In genomic region chr5:139141841-139142240, GRCh38 we compare ENCODE assay signal across 11 cellular contexts. TPM values are rescaled to one million over a fixed set of nuclear protein-coding genes. Genes with fewer than 3 reads are reported as not detected.
A peak's percentile ranks its signal among the peaks of the same experiment; 100 is the strongest.
DNase-seq lines count a peak whose midpoint lies in the region; ATAC-seq and TF ChIP-seq lines count a peak whose summit lies in the region.
"Had no signal": no experiment of that assay in that cellular context is flagged by ENCODE, and none has a peak within 500 bp of the region (broad histone marks: within the 10 kb centered on the region; RNA-seq: fewer than 3 reads in every experiment).

No MANE protein-coding gene starts in this region.

- H3K9ac ChIP-seq in skeletal muscle tissue (ENCODE audit: low read depth in 1 of 3, low read length in 3 of 3): no peak overlapping the region

- POLR2A ChIA-PET in HEK293T (lab: Yijun Ruan, JAX): no interaction called here

- intact Hi-C loops in left lung (cut with DNase I): no loop called here

- H3K4me3 ChIP-seq in LNCaP clone FGC (ENCODE audit: low read depth, low read length) (no peak overlapping the region), choroid plexus epithelial cell (ENCODE audit: low read depth, low read length) (no peak overlapping the region), left lung (no peak overlapping the region), skeletal muscle tissue (ENCODE audit: low read length in 3 of 3) (no peak overlapping the region)
- H3K4me3 ChIP-seq: SJSA1 had no signal

- CTCF ChIA-PET in HEK293T (lab: Yijun Ruan, JAX): interaction anchor here (0.9 kb wide), 1 partner anchor 10 kb away, joined by 3 read pairs; no protein-coding TSS in a partner anchor

- peak overlapping the region; percentile 30 to 67 for H3K27ac ChIP-seq in left lung
- H3K27ac ChIP-seq in skeletal muscle tissue (ENCODE audit: low read depth, low read length): peak overlapping the region; percentile 65
- H3K27ac ChIP-seq: SJSA1 had no signal

- TF ChIP-seq CTCF in LNCaP clone FGC (IDR thresholded peaks at IDR 0.05; ENCODE audit: control insufficient read depth, extremely low read depth, insufficient read depth) (no peak), choroid plexus epithelial cell (conservative IDR thresholded peaks at IDR 0.05; ENCODE audit: low read depth, low read length) (no peak), left lung (IDR thresholded peaks at IDR 0.05) (no peak)

- H3K27me3 ChIP-seq in left lung: no peaks in the 10 kb centered on the region
- H3K27me3 ChIP-seq in skeletal muscle tissue (ENCODE audit: control insufficient read depth in 3 of 3, insufficient read depth in 3 of 3, low read length in 3 of 3): no peaks in the 10 kb centered on the region
- H3K27me3 ChIP-seq: SJSA1 had no signal

- ATAC-seq in left lung: peak; percentile 81
- ATAC-seq in HG03039 (IDR thresholded peaks at IDR 0.05; ENCODE audit: unreplicated experiment): no peak
- no peak for ATAC-seq in GM21515 (IDR thresholded peaks at IDR 0.05; ENCODE audit: unreplicated experiment)

- no peaks in the 10 kb centered on the region for H3K36me3 ChIP-seq in left lung
- H3K36me3 ChIP-seq in skeletal muscle tissue (ENCODE audit: control insufficient read depth in 3 of 3, insufficient read depth in 3 of 3, low read length in 3 of 3): no peaks in the 10 kb centered on the region
- H3K36me3 ChIP-seq: SJSA1 had no signal

- peaks cover 27 to 43% of the 10 kb centered on the region in 2 donors for H3K4me1 ChIP-seq in left lung
- peaks cover 40 to 48% (median 46%) of the 10 kb centered on the region in 3 donors for H3K4me1 ChIP-seq in skeletal muscle tissue (ENCODE audit: control insufficient read depth in 3 of 3, insufficient read depth in 3 of 3, low read length in 3 of 3)

- DNase-seq in LNCaP clone FGC (ENCODE audit: low read depth) (peak; percentile 85), choroid plexus epithelial cell (ENCODE audit: low read depth) (peak; percentile 95), left lung (peak in 1 of 2 donors; percentile 71), HuH-7.5 (ENCODE audit: low spot score) (no peak), HEK293T (ENCODE audit: extremely low spot score) (no peak)
- DNase-seq: effector CD8-positive, alpha-beta T cell; NCI-H1417 had no signal

- H3K9me3 ChIP-seq in left lung: no peaks in the 10 kb centered on the region
- H3K9me3 ChIP-seq in skeletal muscle tissue (ENCODE audit: control insufficient read depth in 3 of 3, low read length in 3 of 3): no peaks in the 10 kb centered on the region
- H3K9me3 ChIP-seq: SJSA1 had no signal

TF ChIP-seq in HEK293T, 16 proteins besides CTCF, POLR2A, EP300 and RAD21:
- TF ChIP-seq SP1 (IDR thresholded peaks at IDR 0.05) (no peak), L3MBTL2 (conservative IDR thresholded peaks at IDR 0.05) (no peak), NFRKB (IDR thresholded peaks at IDR 0.05) (no peak), FOXK2 (IDR thresholded peaks at IDR 0.05) (no peak), FOXA1 (IDR thresholded peaks at IDR 0.05) (no peak), PKNOX1 (IDR thresholded peaks at IDR 0.05) (no peak), SUZ12 (IDR thresholded peaks at IDR 0.05) (no peak), BHLHE40 (IDR thresholded peaks at IDR 0.05; ENCODE audit: borderline replicate concordance) (no peak), ELF4 (IDR thresholded peaks at IDR 0.05) (no peak), FOXM1 (IDR thresholded peaks at IDR 0.05; ENCODE audit: borderline replicate concordance) (no peak), ZNF384 (IDR thresholded peaks at IDR 0.05) (no peak), LEF1 (IDR thresholded peaks at IDR 0.05; ENCODE audit: borderline replicate concordance) (no peak), ARNT (IDR thresholded peaks at IDR 0.05) (no peak), TARDBP (IDR thresholded peaks at IDR 0.05) (no peak), HDGF (IDR thresholded peaks at IDR 0.05; ENCODE audit: borderline replicate concordance) (no peak), CTBP1 (IDR thresholded peaks at IDR 0.05; ENCODE audit: borderline replicate concordance) (no peak)

RNA-seq across cellular contexts. Expression of gene SIL1, which starts 56.3 kb away (rescaled TPM):
- total RNA-seq in left lung (10 to 100 TPM; 67.9 to 71.7 TPM), skeletal muscle tissue (26.1 TPM)

Comparison
In these comparisons a context has a peak if more than half of its experiments do, and no peak if none do; other contexts are left out.
1. DNase-seq: peak in LNCaP clone FGC (single experiment) and choroid plexus epithelial cell (single experiment); none in HuH-7.5 (single experiment) and HEK293T (single experiment).